In the genomic region with DNA sequence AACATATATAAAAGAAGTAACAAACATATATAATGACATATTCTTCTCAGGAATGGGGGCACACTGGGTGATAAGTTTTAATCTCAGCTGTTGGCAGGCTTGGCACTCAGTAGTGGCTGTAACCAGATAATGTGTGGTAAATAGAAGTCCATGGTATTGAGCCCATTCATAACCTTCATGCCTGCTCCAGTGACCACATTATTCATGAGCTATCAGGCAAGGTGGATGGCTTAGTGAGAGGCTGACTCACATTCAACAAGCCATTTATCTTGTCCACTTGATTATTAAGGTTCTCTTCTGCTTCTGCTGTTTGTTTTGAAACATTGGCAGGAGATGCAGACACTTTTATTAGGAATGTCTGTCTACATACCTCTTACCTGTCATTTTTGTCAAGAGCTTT, we compare ENCODE assay signal across 19 cellular contexts.
DNase-seq lines count a peak whose midpoint lies in the region; ATAC-seq and TF ChIP-seq lines count a peak whose summit lies in the region.
"Had no signal": no experiment of that assay in that cellular context is flagged by ENCODE, and none has a peak within 500 bp of the region (broad histone marks: within the 10 kb centered on the region; RNA-seq: fewer than 3 reads in every experiment).

No MANE protein-coding gene starts in this region.

- no peaks in the 10 kb centered on the region for H3K4me1 ChIP-seq in right lobe of liver
- H3K4me1 ChIP-seq: SJSA1 had no signal

- intact Hi-C loops in right lobe of liver (cut with DNase I) = no loop called here
- intact Hi-C loops in activated CD8-positive, alpha-beta T cell treated with anti-CD3 and anti-CD28 coated beads for 36 hours (cut with micrococcal nuclease) = no loop called here

- no peaks in the 10 kb centered on the region for H3K36me3 Mint-ChIP-seq in activated CD8-positive, alpha-beta T cell treated with anti-CD3 and anti-CD28 coated beads for 36 hours (ENCODE audit: low read depth)

- CTCF ChIA-PET in activated CD8-positive, alpha-beta T cell treated with anti-CD3 and anti-CD28 coated beads for 36 hours (lab: Charles Lee) = no interaction called here

- H3K4me3 ChIP-seq in kidney epithelial cell (ENCODE audit: low read depth, low read length) (no peak overlapping the region), right lobe of liver (no peak overlapping the region)
- H3K4me3 ChIP-seq: SJSA1 had no signal

- POLR2A ChIA-PET in activated CD8-positive, alpha-beta T cell treated with anti-CD3 and anti-CD28 coated beads for 36 hours (lab: Charles Lee) = no interaction called here

- H3K27ac Mint-ChIP-seq in activated CD8-positive, alpha-beta T cell treated with anti-CD3 and anti-CD28 coated beads for 36 hours = no peak overlapping the region

- ATAC-seq in right lobe of liver = no peak
- no peak for ATAC-seq in activated CD8-positive, alpha-beta T cell treated with anti-CD3 and anti-CD28 coated beads for 36 hours

- DNase-seq in NCI-H1105 treated with DMSO at 0.1 percent for 48 hours (lab: John Stamatoyannopoulos, UW) = peak; percentile 27
- no peak for DNase-seq in NCI-H1105 (lab: John Stamatoyannopoulos, UW)
- peak in 2 of 3 experiments; percentile 14 to 72 for DNase-seq in NCI-H1417 (lab: John Stamatoyannopoulos, UW)
- peak; percentile 9 for DNase-seq in NCI-H774 (lab: John Stamatoyannopoulos, UW)
- peak; percentile 4 for DNase-seq in kidney epithelial cell (ENCODE audit: low read depth)
- DNase-seq in right lobe of liver = no peak
- DNase-seq in activated CD8-positive, alpha-beta T cell treated with anti-CD3 and anti-CD28 coated beads for 36 hours = no peak
- no peak for DNase-seq in RKO (ENCODE audit: low spot score)
- DNase-seq: 8988T, C1 segment of cervical spinal cord, DND-41, GDM1, HCEC 1CT, IMR-90, Kasumi-1, NCI-H1436 treated with DMSO at 0.1 percent for 48 hours, NCI-H2227 treated with DMSO at 0.1 percent for 48 hours, NCI-H82 had no signal

- no peak overlapping the region for H3K27ac ChIP-seq in right lobe of liver
- H3K27ac ChIP-seq: SJSA1 had no signal

- TF ChIP-seq POLR2A in right lobe of liver (IDR thresholded peaks at IDR 0.05) = no peak

- no peaks in the 10 kb centered on the region for H3K36me3 ChIP-seq in kidney epithelial cell (ENCODE audit: control insufficient read depth, insufficient read depth, low read length)
- H3K36me3 ChIP-seq in right lobe of liver = no peaks in the 10 kb centered on the region
- H3K36me3 ChIP-seq: SJSA1 had no signal

- H3K4me3 Mint-ChIP-seq in activated CD8-positive, alpha-beta T cell treated with anti-CD3 and anti-CD28 coated beads for 36 hours = no peak overlapping the region

- H3K27me3 ChIP-seq in kidney epithelial cell (ENCODE audit: control insufficient read depth, insufficient read depth, low read length) (no peaks in the 10 kb centered on the region), right lobe of liver (no peaks in the 10 kb centered on the region)
- H3K27me3 ChIP-seq: SJSA1 had no signal

- TF ChIP-seq CTCF in kidney epithelial cell (IDR thresholded peaks at IDR 0.05; ENCODE audit: insufficient read depth, low read length, poor library complexity, severe bottlenecking) (no peak), right lobe of liver (IDR thresholded peaks at IDR 0.05) (no peak)
- TF ChIP-seq CTCF in activated CD8-positive, alpha-beta T cell treated with anti-CD3 and anti-CD28 coated beads for 36 hours (IDR thresholded peaks at IDR 0.05) = no peak

- no peaks in the 10 kb centered on the region for H3K4me1 Mint-ChIP-seq in activated CD8-positive, alpha-beta T cell treated with anti-CD3 and anti-CD28 coated beads for 36 hours (ENCODE audit: low read depth)

- peaks cover 6% of the 10 kb centered on the region for H3K9me3 Mint-ChIP-seq in activated CD8-positive, alpha-beta T cell treated with anti-CD3 and anti-CD28 coated beads for 36 hours

- no peaks in the 10 kb centered on the region for H3K9me3 ChIP-seq in right lobe of liver
- H3K9me3 ChIP-seq: SJSA1 had no signal

- H3K27me3 Mint-ChIP-seq in activated CD8-positive, alpha-beta T cell treated with anti-CD3 and anti-CD28 coated beads for 36 hours = no peaks in the 10 kb centered on the region

Comparison
In these comparisons a context has a peak if more than half of its experiments do, and no peak if none do; other contexts are left out.
1. DNase-seq: peak in NCI-H1105 treated with DMSO at 0.1 percent for 48 hours (single experiment), NCI-H1417 (2 of 3), NCI-H774 (single experiment) and kidney epithelial cell (single experiment); none in NCI-H1105 (single experiment), right lobe of liver (0 of 3), activated CD8-positive, alpha-beta T cell treated with anti-CD3 and anti-CD28 coated beads for 36 hours (single experiment) and RKO (single experiment).